In genomic region chr4:178063568-178063967, GRCh38 we compare ENCODE assay signal across 25 cellular contexts.
A peak's percentile ranks its signal among the peaks of the same experiment; 100 is the strongest.
DNase-seq lines count a peak whose midpoint lies in the region; ATAC-seq, FAIRE-seq and TF ChIP-seq lines count a peak whose summit lies in the region.
"Had no signal": no experiment of that assay in that cellular context is flagged by ENCODE, and none has a peak within 500 bp of the region (broad histone marks: within the 10 kb centered on the region; RNA-seq: fewer than 3 reads in every experiment).

No MANE protein-coding gene starts in this region.

- H3K36me3 Mint-ChIP-seq in Caco-2 (ENCODE audit: insufficient read depth, unreplicated experiment) (no peaks in the 10 kb centered on the region), GM23338 (ENCODE audit: low read depth) (no peaks in the 10 kb centered on the region)
- H3K36me3 Mint-ChIP-seq: CD8-positive, alpha-beta T cell had no signal

- H3K23ac ChIP-seq in H1 (ENCODE audit: insufficient read length) (no peak overlapping the region), mesendoderm (ENCODE audit: low read length) (no peak overlapping the region)

- H3K36me3 ChIP-seq in Caco-2 (ENCODE audit: control insufficient read depth, insufficient read depth, low read length) = no peaks in the 10 kb centered on the region
- no peaks in the 10 kb centered on the region for H3K36me3 ChIP-seq in GM23338 (ENCODE audit: insufficient read depth)
- H3K36me3 ChIP-seq in H1 (ENCODE audit: control insufficient read depth in 2 of 4, insufficient read depth in 4 of 4, low read length in 3 of 4) = no peaks in the 10 kb centered on the region
- H3K36me3 ChIP-seq in mesendoderm (ENCODE audit: control insufficient read depth, insufficient read depth, low read length) = no peaks in the 10 kb centered on the region
- H3K36me3 ChIP-seq: BLaER1 treated with 17β-estradiol and CSF1 and Interleukin-3, amounts not matched to agents 10 nM and 100 nM had no signal

- H3K27ac ChIP-seq in GM23338 (ENCODE audit: low read depth) = no peak overlapping the region
- no peak overlapping the region for H3K27ac ChIP-seq in H1 (ENCODE audit: low read depth, low read length)
- no peak overlapping the region for H3K27ac ChIP-seq in mesendoderm (ENCODE audit: low read depth, low read length)
- H3K27ac ChIP-seq: BLaER1 treated with 17β-estradiol and CSF1 and Interleukin-3, amounts not matched to agents 10 nM and 100 nM; C4-2B had no signal

- DNase-seq in Caco-2 = no peak
- no peak for DNase-seq in GM23338 (ENCODE audit: low spot score)
- no peak for DNase-seq in H1 (ENCODE audit: low read depth in 1 of 2, low spot score in 2 of 2)
- peak; percentile 73 for DNase-seq in mesendoderm
- no peak for DNase-seq in stimulated activated CD4-positive, alpha-beta T cell treated with anti-CD3 and anti-CD28 coated beads, Interleukin-15, amount 100 ng/mL, for 24 hours
- DNase-seq in NCI-H187 treated with DMSO at 0.1 percent for 48 hours (lab: John Stamatoyannopoulos, UW) = no peak
- DNase-seq in NCI-H2081 (lab: John Stamatoyannopoulos, UW) = no peak
- DNase-seq: 8988T; ACHN; CD4-positive, alpha-beta T cell; CD8-positive, alpha-beta T cell; DMS 273 treated with DMSO at 0.1 percent for 48 hours; DMS153; DMS53; DMS79; DND-41; EL; GDM1 had no signal

- ATAC-seq in GM23338 (peak; percentile 28; the same call in 1 of the 3 replicates), HG03342 (IDR thresholded peaks at IDR 0.05; ENCODE audit: unreplicated experiment) (no peak)
- ATAC-seq: CD8-positive, alpha-beta T cell; GM12878 had no signal

- H3K18ac ChIP-seq in H1 (ENCODE audit: extremely low read depth, low read length) (no peak overlapping the region), mesendoderm (ENCODE audit: low read length) (no peak overlapping the region)

- H3K4me1 ChIP-seq in Caco-2 (peaks cover 17% of the 10 kb centered on the region), GM23338 (ENCODE audit: insufficient read depth) (no peaks in the 10 kb centered on the region), H1 (replicated peaks in 1 of 4; ENCODE audit: control insufficient read depth in 3 of 4, insufficient read depth in 4 of 4, low read length in 3 of 4) (no peaks in the 10 kb centered on the region), mesendoderm (ENCODE audit: control insufficient read depth, low read depth, low read length) (no peaks in the 10 kb centered on the region)
- H3K4me1 ChIP-seq: BLaER1 treated with 17β-estradiol and CSF1 and Interleukin-3, amounts not matched to agents 10 nM and 100 nM had no signal

- no peaks in the 10 kb centered on the region for H3K9me2 ChIP-seq in GM23338 (ENCODE audit: insufficient read depth)

- H2BK15ac ChIP-seq in H1 (ENCODE audit: low read length) (no peak overlapping the region), mesendoderm (replicated peaks; ENCODE audit: low read depth) (no peak overlapping the region)

- CTCF ChIA-PET in Caco-2 (lab: Charles Lee) (no interaction called here), H1 (lab: Charles Lee; ENCODE audit: partially characterized antibody) (interaction anchor here (0.9 to 1.4 kb wide), 3 partner anchors 23 to 184 kb away, joined by 3 read pairs; no protein-coding TSS in a partner anchor)

- H3K79me2 ChIP-seq in GM23338 (replicated peaks; ENCODE audit: insufficient read depth) (no peaks in the 10 kb centered on the region), H1 (ENCODE audit: control insufficient read depth in 1 of 2, insufficient read depth in 2 of 2, low read length in 2 of 2) (no peaks in the 10 kb centered on the region), mesendoderm (ENCODE audit: control insufficient read depth, insufficient read depth, low read length) (no peaks in the 10 kb centered on the region)

- no peak for TF ChIP-seq CTCF in Caco-2 (IDR thresholded peaks at IDR 0.05; ENCODE audit: insufficient read depth in 1 of 2, low read depth in 1 of 2, low read length in 1 of 2, severe bottlenecking in 1 of 2, unreplicated experiment in 1 of 2)
- TF ChIP-seq CTCF in GM23338 (conservative IDR thresholded peaks at IDR 0.05; ENCODE audit: low read depth in 2 of 2) = no peak
- no peak for TF ChIP-seq CTCF in H1 (IDR thresholded peaks at IDR 0.05; ENCODE audit: control extremely low read depth in 1 of 3, insufficient read depth in 1 of 3, low read depth in 1 of 3, low read length in 3 of 3)

- no peaks in the 10 kb centered on the region for H3F3A ChIP-seq in GM23338 (replicated peaks; ENCODE audit: low read depth)

- H3K4ac ChIP-seq in H1 (replicated peaks; ENCODE audit: insufficient read length, low read depth, low read length) = no peak overlapping the region
- H3K4ac ChIP-seq in mesendoderm (ENCODE audit: low read depth, low read length) = no peak overlapping the region

- H3K56ac ChIP-seq in H1 (replicated peaks; ENCODE audit: insufficient read length, low read depth, low read length) (no peak overlapping the region), mesendoderm (ENCODE audit: low read length) (no peak overlapping the region)

- H3K4me2 ChIP-seq in GM23338 (no peak overlapping the region), H1 (ENCODE audit: insufficient read depth in 1 of 2, low read depth in 2 of 2, low read length in 2 of 2) (no peak overlapping the region), mesendoderm (ENCODE audit: low read length) (no peak overlapping the region)
- H3K4me2 ChIP-seq: BLaER1 treated with 17β-estradiol and CSF1 and Interleukin-3, amounts not matched to agents 10 nM and 100 nM had no signal

- H3K9me3 ChIP-seq in Caco-2 (no peaks in the 10 kb centered on the region), H1 (ENCODE audit: insufficient read depth in 2 of 2, low read depth in 1 of 2, low read length in 1 of 2) (no peaks in the 10 kb centered on the region)
- H3K9me3 ChIP-seq: BLaER1 treated with 17β-estradiol and CSF1 and Interleukin-3, amounts not matched to agents 10 nM and 100 nM had no signal

- no peak overlapping the region for H4K5ac ChIP-seq in H1 (ENCODE audit: insufficient read length, low read depth, low read length)
- H4K5ac ChIP-seq in mesendoderm (ENCODE audit: low read length) = no peak overlapping the region

- no peaks in the 10 kb centered on the region for H3K23me2 ChIP-seq in H1 (ENCODE audit: low read depth, low read length)

- H2BK120ac ChIP-seq in H1 (replicated peaks; ENCODE audit: low read depth, low read length) (no peak overlapping the region), mesendoderm (ENCODE audit: low read depth, low read length) (no peak overlapping the region)

- H4K8ac ChIP-seq in H1 (ENCODE audit: extremely low read depth, insufficient read depth, low read length) (no peak overlapping the region), mesendoderm (ENCODE audit: low read depth, low read length) (no peak overlapping the region)

- POLR2A ChIA-PET in Caco-2 (lab: Charles Lee) (no interaction called here), H1 (lab: Charles Lee; ENCODE audit: partially characterized antibody) (no interaction called here)

- no peak for TF ChIP-seq RAD21 in H1 (IDR thresholded peaks at IDR 0.05 in 1 of 2, conservative IDR thresholded peaks at IDR 0.05 in 1 of 2; ENCODE audit: low read depth in 2 of 2, low read length in 2 of 2)

- H3K27me3 ChIP-seq in Caco-2 (replicated peaks; ENCODE audit: control insufficient read depth, insufficient read depth, low read length) = no peaks in the 10 kb centered on the region
- no peaks in the 10 kb centered on the region for H3K27me3 ChIP-seq in GM23338 (ENCODE audit: insufficient read depth)
- no peaks in the 10 kb centered on the region for H3K27me3 ChIP-seq in H1 (replicated peaks in 1 of 4; ENCODE audit: control insufficient read depth in 3 of 4, extremely low read depth in 1 of 4, insufficient read depth in 3 of 4, low read length in 3 of 4)
- no peaks in the 10 kb centered on the region for H3K27me3 ChIP-seq in mesendoderm (ENCODE audit: insufficient read depth, low read length, poor library complexity)
- H3K27me3 ChIP-seq: BLaER1 treated with 17β-estradiol and CSF1 and Interleukin-3, amounts not matched to agents 10 nM and 100 nM had no signal

- H2AK5ac ChIP-seq in H1 (ENCODE audit: low read depth, low read length) (no peak overlapping the region), mesendoderm (ENCODE audit: low read length) (no peak overlapping the region)

- 94% methylated on average over 1 of the region's 1 CpG; no CpG with 5 or more reads in 1 of the 2 experiments for WGBS in H1 (ENCODE audit: extremely low coverage in 1 of 2, insufficient coverage in 1 of 2, insufficient read length in 1 of 2, insufficient replicate concordance in 2 of 2, low coverage in 1 of 2, low lambda C conversion rate in 2 of 2, missing lambda C conversion rate in 1 of 2), 2 experiments
- no CpG with 5 or more reads among the region's 1 CpG for WGBS in mesendoderm (ENCODE audit: extremely low coverage, insufficient coverage, low lambda C conversion rate)

- H2BK20ac ChIP-seq in H1 (ENCODE audit: low read length) = no peak overlapping the region

- H4K91ac ChIP-seq in H1 (replicated peaks; ENCODE audit: insufficient read length, low read length) = no peak overlapping the region

- H3K4me1 Mint-ChIP-seq in Caco-2 (ENCODE audit: low read depth, unreplicated experiment) (peaks cover 11% of the 10 kb centered on the region), GM23338 (no peaks in the 10 kb centered on the region)
- H3K4me1 Mint-ChIP-seq: B cell had no signal

- H3K4me3 ChIP-seq in Caco-2 (ENCODE audit: low read depth, low read length) (no peak overlapping the region), GM23338 (no peak overlapping the region), H1 (ENCODE audit: extremely low read depth in 1 of 4, insufficient read depth in 2 of 4, low read depth in 3 of 4, low read length in 4 of 4) (no peak overlapping the region), mesendoderm (ENCODE audit: low read length) (no peak overlapping the region)
- H3K4me3 ChIP-seq: BLaER1 treated with 17β-estradiol and CSF1 and Interleukin-3, amounts not matched to agents 10 nM and 100 nM; GM12878 had no signal

- no peak for TF ChIP-seq EP300 in H1 (IDR thresholded peaks at IDR 0.05; ENCODE audit: borderline replicate concordance in 1 of 2, low read depth in 2 of 2, low read length in 2 of 2)

- intact Hi-C loops in Caco-2 (cut with micrococcal nuclease; ENCODE audit: unreplicated experiment) = no loop called here

- peak overlapping the region; percentile 7 for H3K4me3 Mint-ChIP-seq in Caco-2 (ENCODE audit: unreplicated experiment)
- no peak overlapping the region for H3K4me3 Mint-ChIP-seq in GM23338
- H3K4me3 Mint-ChIP-seq: B cell; CD4-positive, alpha-beta T cell; CD8-positive, alpha-beta T cell had no signal

- TF ChIP-seq POLR2A in H1 (IDR thresholded peaks at IDR 0.05; ENCODE audit: control extremely low read depth in 1 of 2, low read depth in 2 of 2, low read length in 2 of 2) = no peak

- BruUV-seq in Caco-2 (replicated peaks; lab: Mats Ljungman, UMichigan) = no TSS peak

- H2BK12ac ChIP-seq in H1 (ENCODE audit: low read depth, low read length) = no peak overlapping the region

- H2AFZ ChIP-seq in GM23338 (no peak overlapping the region), H1 (ENCODE audit: low read length) (no peak overlapping the region)

- H3K27me3 Mint-ChIP-seq in Caco-2 (ENCODE audit: insufficient read depth, unreplicated experiment) = no peaks in the 10 kb centered on the region
- H3K27me3 Mint-ChIP-seq in GM23338 (ENCODE audit: insufficient read depth, low read depth, poor library complexity) = no peaks in the 10 kb centered on the region
- H3K27me3 Mint-ChIP-seq: B cell; CD4-positive, alpha-beta T cell had no signal

- H4K20me1 ChIP-seq in GM23338 (replicated peaks; ENCODE audit: insufficient read depth) (no peaks in the 10 kb centered on the region), H1 (replicated peaks in 1 of 2; ENCODE audit: control insufficient read depth in 1 of 2, insufficient read depth in 2 of 2, low read length in 2 of 2) (no peaks in the 10 kb centered on the region)
- H4K20me1 ChIP-seq: BLaER1 treated with 17β-estradiol and CSF1 and Interleukin-3, amounts not matched to agents 10 nM and 100 nM had no signal

- H2BK5ac ChIP-seq in H1 (ENCODE audit: low read depth, low read length) (no peak overlapping the region), mesendoderm (ENCODE audit: low read length) (no peak overlapping the region)

- no peak overlapping the region for H3K14ac ChIP-seq in H1 (ENCODE audit: insufficient read length)

- H3K27ac Mint-ChIP-seq in Caco-2 (ENCODE audit: unreplicated experiment) = peak overlapping the region; percentile 18
- no peak overlapping the region for H3K27ac Mint-ChIP-seq in GM23338
- H3K27ac Mint-ChIP-seq: B cell; CD4-positive, alpha-beta T cell; CD8-positive, alpha-beta T cell had no signal

- H3K9me3 Mint-ChIP-seq in Caco-2 (ENCODE audit: unreplicated experiment) (no peaks in the 10 kb centered on the region), GM23338 (no peaks in the 10 kb centered on the region)
- H3K9me3 Mint-ChIP-seq: CD4-positive, alpha-beta T cell; CD8-positive, alpha-beta T cell had no signal

- FAIRE-seq in H1 (lab: Jason Lieb, UNC) = peak; percentile 58
- FAIRE-seq: A204.1, GM12878, GM19239 had no signal

- H3K79me1 ChIP-seq in H1 (ENCODE audit: low read depth, low read length) (no peaks in the 10 kb centered on the region), mesendoderm (ENCODE audit: low read length) (no peaks in the 10 kb centered on the region)

- no peak overlapping the region for H3K9ac ChIP-seq in H1 (replicated peaks in 1 of 4; ENCODE audit: extremely low read depth in 1 of 4, low read depth in 3 of 4, low read length in 3 of 4)
- no peak overlapping the region for H3K9ac ChIP-seq in mesendoderm (ENCODE audit: low read length)
- H3K9ac ChIP-seq: BLaER1 treated with 17β-estradiol and CSF1 and Interleukin-3, amounts not matched to agents 10 nM and 100 nM had no signal
